14 cellular contexts compared by ENCODE assay signal in genomic region chr1:109060707-109061106, GRCh38. TPM values are rescaled to one million over a fixed set of nuclear protein-coding genes. Genes with fewer than 3 reads are reported as not detected.
DNase-seq lines count a peak whose midpoint lies in the region; ATAC-seq and TF ChIP-seq lines count a peak whose summit lies in the region.
"Had no signal": no experiment of that assay in that cellular context is flagged by ENCODE, and none has a peak within 500 bp of the region (broad histone marks: within the 10 kb centered on the region; RNA-seq: fewer than 3 reads in every experiment).

No MANE protein-coding gene starts in this region.

- no peak overlapping the region for H3K4me3 ChIP-seq in IMR-90 (ENCODE audit: insufficient read depth, low read depth, low read length)
- H3K4me3 ChIP-seq in colonic mucosa = no peak overlapping the region
- H3K4me3 ChIP-seq in liver (ENCODE audit: low read depth in 1 of 3, low read length in 3 of 3) = no peak overlapping the region
- H3K4me3 ChIP-seq in suprapubic skin = no peak overlapping the region
- no peak overlapping the region for H3K4me3 ChIP-seq in uterus
- H3K4me3 ChIP-seq: GM23338 had no signal

- no peak overlapping the region for H4K8ac ChIP-seq in IMR-90 (ENCODE audit: low read depth in 2 of 2, low read length in 2 of 2)

- intact Hi-C loops in IMR-90 (cut with micrococcal nuclease) = no loop called here
- intact Hi-C loops in colonic mucosa (cut with DNase I) = no loop called here
- intact Hi-C loops in uterus (cut with DNase I; ENCODE audit: low total_unique reads) = no loop called here

- 93% methylated on average over 2 of the region's 7 CpGs; no CpG with 5 or more reads in 1 of the 2 experiments for WGBS in IMR-90 (ENCODE audit: extremely low coverage in 2 of 2, insufficient read length in 1 of 2), 2 experiments
- WGBS in liver = 55% methylated on average over 7 of the region's 7 CpGs
- WGBS in suprapubic skin = 90% methylated on average over 7 of the region's 7 CpGs

- no peak overlapping the region for H2BK15ac ChIP-seq in IMR-90 (ENCODE audit: low read depth, low read length)

- BruUV-seq in IMR-90 (replicated peaks; lab: Mats Ljungman, UMichigan) = no TSS peak

- H2AFZ ChIP-seq in IMR-90 (replicated peaks; ENCODE audit: low read length, poor library complexity) = no peak overlapping the region
- H2AFZ ChIP-seq: GM23338 had no signal

- H3K4ac ChIP-seq in IMR-90 (ENCODE audit: low read depth, low read length) = no peak overlapping the region

- H3K27me3 ChIP-seq in IMR-90 (ENCODE audit: control insufficient read depth, insufficient read depth, low read length) (no peaks in the 10 kb centered on the region), colonic mucosa (no peaks in the 10 kb centered on the region), liver (ENCODE audit: control insufficient read depth in 4 of 4, insufficient read depth in 4 of 4, low read length in 3 of 4) (no peaks in the 10 kb centered on the region), suprapubic skin (no peaks in the 10 kb centered on the region), uterus (no peaks in the 10 kb centered on the region)
- H3K27me3 ChIP-seq: BE2C had no signal

- H3K4me2 ChIP-seq in IMR-90 (ENCODE audit: low read depth, low read length) = no peak overlapping the region
- H3K4me2 ChIP-seq: GM23338 had no signal

- H2BK20ac ChIP-seq in IMR-90 (ENCODE audit: low read depth, low read length) = no peak overlapping the region

- dilution Hi-C loops in IMR-90 (cut with HindIII; ENCODE audit: low sequenced_read_pairs, unreplicated experiment) = no loop called here

- H3K4me1 ChIP-seq in IMR-90 (ENCODE audit: control insufficient read depth, insufficient read depth, low read length) (no peaks in the 10 kb centered on the region), colonic mucosa (no peaks in the 10 kb centered on the region), liver (ENCODE audit: control insufficient read depth in 4 of 4, insufficient read depth in 4 of 4, low read length in 3 of 4) (peaks cover 0 to 3% (median 0%) of the 10 kb centered on the region in 4 donors), suprapubic skin (no peaks in the 10 kb centered on the region), uterus (no peaks in the 10 kb centered on the region)
- H3K4me1 ChIP-seq: BE2C had no signal

- H3K14ac ChIP-seq in IMR-90 (replicated peaks; ENCODE audit: low read depth, low read length) = no peak overlapping the region

- H4K5ac ChIP-seq in IMR-90 (ENCODE audit: low read depth, low read length) = no peak overlapping the region

- H3K18ac ChIP-seq in IMR-90 (ENCODE audit: low read depth, low read length) = no peak overlapping the region

- TF ChIP-seq EP300 in suprapubic skin (IDR thresholded peaks at IDR 0.05) = no peak

- POLR2A ChIA-PET in IMR-90 (lab: Charles Lee; ENCODE audit: unreplicated experiment) = interaction anchor here (0.5 kb wide), 1 partner anchor 11 kb away, joined by 3 read pairs; no protein-coding TSS in a partner anchor

- CTCF ChIA-PET in IMR-90 (lab: Yijun Ruan, JAX) = no interaction called here

- H3K79me1 ChIP-seq in IMR-90 (ENCODE audit: low read depth in 1 of 2, low read length in 2 of 2) = peaks cover 3 to 6% of the 10 kb centered on the region in 2 experiments; a peak in 3 of 4 replicates

- no peak overlapping the region for H2AK9ac ChIP-seq in IMR-90 (replicated peaks; ENCODE audit: low read depth, low read length, poor library complexity)

- H3K9ac ChIP-seq in IMR-90 (ENCODE audit: low read depth, low read length) = no peak overlapping the region
- no peak overlapping the region for H3K9ac ChIP-seq in colonic mucosa (ENCODE audit: low read depth in 2 of 2, low read length in 2 of 2)
- no peak overlapping the region for H3K9ac ChIP-seq in liver (ENCODE audit: low read depth in 1 of 2, low read length in 2 of 2)

- H2BK5ac ChIP-seq in IMR-90 (ENCODE audit: low read depth, low read length, poor library complexity, severe bottlenecking) = no peak overlapping the region

- TF ChIP-seq CTCF in IMR-90 (conservative IDR thresholded peaks at IDR 0.05; ENCODE audit: low read depth, low read length) (no peak), colonic mucosa (IDR thresholded peaks at IDR 0.05) (no peak), liver (IDR thresholded peaks at IDR 0.05; ENCODE audit: low read depth, low read length, missing input control) (no peak), suprapubic skin (IDR thresholded peaks at IDR 0.05) (no peak), uterus (IDR thresholded peaks at IDR 0.05) (no peak)

- H4K91ac ChIP-seq in IMR-90 (ENCODE audit: insufficient read depth, low read depth, low read length) = no peak overlapping the region

- TF ChIP-seq RAD21 in IMR-90 (IDR thresholded peaks at IDR 0.05; ENCODE audit: low read length) (no peak), liver (IDR thresholded peaks at IDR 0.05) (no peak)

- H3K27ac ChIP-seq in IMR-90 (ENCODE audit: insufficient read depth, low read length) = no peak overlapping the region
- no peak overlapping the region for H3K27ac ChIP-seq in colonic mucosa
- H3K27ac ChIP-seq in liver (ENCODE audit: low read depth in 1 of 2, low read length in 2 of 2) = no peak overlapping the region
- no peak overlapping the region for H3K27ac ChIP-seq in suprapubic skin
- no peak overlapping the region for H3K27ac ChIP-seq in uterus
- H3K27ac ChIP-seq: C4-2B had no signal

- 0 out of 2 replicates have a peak, but pooled peaks have one; percentile 11 for ATAC-seq in IMR-90 (ENCODE audit: low read depth)
- ATAC-seq: GM23338 had no signal

- H3K56ac ChIP-seq in IMR-90 (ENCODE audit: extremely low read depth, insufficient read depth, low read length) = no peak overlapping the region

- H3K9me3 ChIP-seq in IMR-90 (ENCODE audit: control insufficient read depth, insufficient read depth, low read length) (no peaks in the 10 kb centered on the region), colonic mucosa (no peaks in the 10 kb centered on the region), liver (ENCODE audit: control insufficient read depth in 4 of 4, low read length in 3 of 4) (no peaks in the 10 kb centered on the region), suprapubic skin (no peaks in the 10 kb centered on the region), uterus (no peaks in the 10 kb centered on the region)
- H3K9me3 ChIP-seq: BE2C had no signal

- no peaks in the 10 kb centered on the region for H3K9me1 ChIP-seq in IMR-90 (ENCODE audit: insufficient read depth, low read length)

- H3K36me3 ChIP-seq in IMR-90 (ENCODE audit: control insufficient read depth, insufficient read depth, low read length) = peaks cover 11% of the 10 kb centered on the region
- H3K36me3 ChIP-seq in colonic mucosa = no peaks in the 10 kb centered on the region
- peaks cover 3 to 11% (median 7%) of the 10 kb centered on the region in 4 donors for H3K36me3 ChIP-seq in liver (ENCODE audit: control insufficient read depth in 4 of 4, insufficient read depth in 3 of 4, low read depth in 1 of 4, low read length in 3 of 4)
- H3K36me3 ChIP-seq in suprapubic skin = peaks cover 21% of the 10 kb centered on the region
- no peaks in the 10 kb centered on the region for H3K36me3 ChIP-seq in uterus

- H4K20me1 ChIP-seq in IMR-90 (ENCODE audit: insufficient read depth, low read length) = no peaks in the 10 kb centered on the region

- DNase-seq in IMR-90 (no peak), colonic mucosa (peak; percentile 19), renal cortical epithelial cell (ENCODE audit: low read depth) (peak; percentile 30), suprapubic skin (ENCODE audit: low spot score in 2 of 2) (no peak), uterus (no peak)
- DNase-seq in stimulated activated naive CD4-positive, alpha-beta T cell (lab: John Stamatoyannopoulos, UW) = no peak
- DNase-seq: BE2C; CD4-positive, alpha-beta memory T cell; DMS79 treated with DMSO at 0.1 percent for 48 hours; EL; H7 had no signal

- TF ChIP-seq POLR2A in IMR-90 (IDR thresholded peaks at IDR 0.05; ENCODE audit: low read depth, low read length) = no peak
- no peak for TF ChIP-seq POLR2A in suprapubic skin (IDR thresholded peaks at IDR 0.05)
- TF ChIP-seq POLR2A in uterus (IDR thresholded peaks at IDR 0.05) = no peak

- H3K23ac ChIP-seq in IMR-90 (ENCODE audit: low read depth, low read length) = no peak overlapping the region

- no peak overlapping the region for H2AK5ac ChIP-seq in IMR-90 (ENCODE audit: low read depth, low read length)

- H2BK120ac ChIP-seq in IMR-90 (ENCODE audit: low read depth, low read length) = no peak overlapping the region

- in situ Hi-C loops in IMR-90 (cut with MboI; ENCODE audit: low sequenced_read_pairs) = no loop called here

RNA-seq across cellular contexts. Expression of gene TAF13, which starts 15.1 kb away (rescaled TPM):
- total RNA-seq in IMR-90 (2012; rRNA removed) = 13.1 and 81.4 TPM in 2 replicates
- polyA plus RNA-seq in IMR-90 (2012; rRNA removed) = 28.0 and 42.5 TPM in 2 replicates
- polyA plus RNA-seq in IMR-90 (2012; cell fraction: cytosol; rRNA removed) = 1.3 and 3.0 TPM in 2 replicates
- 0.79 and 5.5 TPM in 2 replicates for polyA plus RNA-seq in IMR-90 (2012; cell fraction: nucleus; rRNA removed; ENCODE audit: low replicate concordance)
- total RNA-seq in colonic mucosa = 10 to 100 TPM; 49.4 to 50.9 TPM
- 10 to 100 TPM; 19.3 to 31.7 TPM for total RNA-seq in liver
- 10 to 100 TPM; 17.9 to 21.0 TPM for polyA plus RNA-seq in liver
- 114 and 177 TPM in 2 replicates for total RNA-seq in renal cortical epithelial cell
- 10 to 100 TPM; 10.6 to 33.2 (median 28.0) TPM for total RNA-seq in suprapubic skin
- 10 to 100 TPM in 3 of 4 donors, 1 to 10 TPM in 1; 2.0 to 56.3 (median 25.7) TPM for total RNA-seq in uterus

RNA-seq across cellular contexts. Expression of gene WDR47, which starts 18.8 kb away (rescaled TPM):
- total RNA-seq in IMR-90 (2012; rRNA removed) (17.4 and 23.3 TPM in 2 replicates), colonic mucosa (1 to 10 TPM; 5.2 to 7.7 TPM), liver (1 to 10 TPM; 2.9 to 4.1 TPM), renal cortical epithelial cell (21.0 and 43.2 TPM in 2 replicates), suprapubic skin (10 to 100 TPM; 45.8 to 89.2 (median 52.9) TPM), uterus (10 to 100 TPM; 10.5 to 54.7 (median 27.2) TPM)
- polyA plus RNA-seq in IMR-90 (2012; rRNA removed) (7.4 and 8.2 TPM in 2 replicates), liver (1 to 10 TPM; 1.2 to 2.1 TPM)
- polyA plus RNA-seq in IMR-90 (2012; cell fraction: cytosol; rRNA removed) = 1.5 and 2.0 TPM in 2 replicates
- 3.0 and 15.5 TPM in 2 replicates for polyA plus RNA-seq in IMR-90 (2012; cell fraction: nucleus; rRNA removed; ENCODE audit: low replicate concordance)

RNA-seq across cellular contexts. Expression of gene TMEM167B, which starts 29.9 kb away (rescaled TPM):
- total RNA-seq in IMR-90 (2012; rRNA removed) = 27.5 and 32.1 TPM in 2 replicates
- 19.2 and 21.6 TPM in 2 replicates for polyA plus RNA-seq in IMR-90 (2012; rRNA removed)
- 5.6 and 6.3 TPM in 2 replicates for polyA plus RNA-seq in IMR-90 (2012; cell fraction: cytosol; rRNA removed)
- polyA plus RNA-seq in IMR-90 (2012; cell fraction: nucleus; rRNA removed; ENCODE audit: low replicate concordance) = 1.5 and 11.9 TPM in 2 replicates
- total RNA-seq in colonic mucosa = 10 to 100 TPM; 26.0 to 53.6 TPM
- 10 to 100 TPM; 13.6 to 15.4 TPM for total RNA-seq in liver
- polyA plus RNA-seq in liver = 10 to 100 TPM in 1 of 2 donors, 1 to 10 TPM in 1; 5.4 to 12.7 TPM
- total RNA-seq in renal cortical epithelial cell = 21.4 and 32.1 TPM in 2 replicates
- 10 to 100 TPM; 28.2 to 35.1 (median 31.0) TPM for total RNA-seq in suprapubic skin
- total RNA-seq in uterus = 10 to 100 TPM; 10.2 to 56.2 (median 36.4) TPM

RNA-seq across cellular contexts. Expression of gene ELAPOR1, which starts 53.2 kb away (rescaled TPM):
- total RNA-seq in IMR-90 (2012; rRNA removed) (0.28 and 0.54 TPM in 2 replicates), colonic mucosa (100 to 1,000 TPM; 110 to 163 TPM), liver (under 1 TPM; 0.17 to 0.42 TPM), renal cortical epithelial cell (0.17 and 0.99 TPM in 2 replicates), suprapubic skin (10 to 100 TPM; 27.4 to 84.8 (median 46.7) TPM), uterus (10 to 100 TPM in 1 of 4 donors, 1 to 10 TPM in 2, under 1 TPM in 1; 0.29 to 51.2 (median 2.8) TPM)
- polyA plus RNA-seq in IMR-90 (2012; rRNA removed) (1.6 and 1.7 TPM in 2 replicates), liver (under 1 TPM in 1 of 2 donors, not detected in 1; 0.13 TPM)
- 0.73 and 0.91 TPM in 2 replicates for polyA plus RNA-seq in IMR-90 (2012; cell fraction: cytosol; rRNA removed)
- polyA plus RNA-seq in IMR-90 (2012; cell fraction: nucleus; rRNA removed; ENCODE audit: low replicate concordance) = 1.6 and 2.2 TPM in 2 replicates

Comparison
In these comparisons a context has a peak if more than half of its experiments do, and no peak if none do; other contexts are left out.
1. DNase-seq: peak in colonic mucosa (single experiment) and renal cortical epithelial cell (single experiment); none in IMR-90 (single experiment), suprapubic skin (0 of 2), stimulated activated naive CD4-positive, alpha-beta T cell (0 of 6) and uterus (0 of 2).